In genomic region chr14:105739331-105740102, GRCh38 we compare ENCODE assay signal across 1 cellular context.
TF ChIP-seq lines count a peak whose summit lies in the region.

No MANE protein-coding gene starts in this region.

TF ChIP-seq in SK-N-SH treated with all-trans-retinoic acid at 6 μM for 48 hours, 23 proteins besides CTCF, POLR2A, EP300 and RAD21 (continued from another document):
- TF ChIP-seq, protein P1, sequence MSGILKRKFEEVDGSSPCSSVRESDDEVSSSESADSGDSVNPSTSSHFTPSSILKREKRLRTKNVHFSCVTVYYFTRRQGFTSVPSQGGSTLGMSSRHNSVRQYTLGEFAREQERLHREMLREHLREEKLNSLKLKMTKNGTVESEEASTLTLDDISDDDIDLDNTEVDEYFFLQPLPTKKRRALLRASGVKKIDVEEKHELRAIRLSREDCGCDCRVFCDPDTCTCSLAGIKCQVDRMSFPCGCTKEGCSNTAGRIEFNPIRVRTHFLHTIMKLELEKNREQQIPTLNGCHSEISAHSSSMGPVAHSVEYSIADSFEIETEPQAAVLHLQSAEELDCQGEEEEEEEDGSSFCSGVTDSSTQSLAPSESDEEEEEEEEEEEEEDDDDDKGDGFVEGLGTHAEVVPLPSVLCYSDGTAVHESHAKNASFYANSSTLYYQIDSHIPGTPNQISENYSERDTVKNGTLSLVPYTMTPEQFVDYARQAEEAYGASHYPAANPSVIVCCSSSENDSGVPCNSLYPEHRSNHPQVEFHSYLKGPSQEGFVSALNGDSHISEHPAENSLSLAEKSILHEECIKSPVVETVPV (CRISPR knock-in tag; IDR thresholded peaks at IDR 0.05): no peak
